22 cellular contexts compared by ENCODE assay signal in genomic region chr4:1595789-1596325, GRCh38.
A peak's percentile ranks its signal among the peaks of the same experiment; 100 is the strongest.
DNase-seq lines count a peak whose midpoint lies in the region; ATAC-seq and TF ChIP-seq lines count a peak whose summit lies in the region.
"Had no signal": no experiment of that assay in that cellular context is flagged by ENCODE, and none has a peak within 500 bp of the region (broad histone marks: within the 10 kb centered on the region; RNA-seq: fewer than 3 reads in every experiment).

No MANE protein-coding gene starts in this region.

- POLR2A ChIA-PET in CD4-positive, alpha-beta T cell (lab: Charles Lee): no interaction called here

- 94% methylated on average over 10 of the region's 10 CpGs for WGBS in testis, 2 donors

- CTCF ChIA-PET in CD4-positive, alpha-beta T cell (lab: Charles Lee): no interaction called here

- no peak overlapping the region for H3K27ac Mint-ChIP-seq in CD4-positive, alpha-beta T cell
- H3K27ac Mint-ChIP-seq: CD8-positive, alpha-beta T cell had no signal

- H3K4me1 Mint-ChIP-seq in CD4-positive, alpha-beta T cell (ENCODE audit: low read depth): no peaks in the 10 kb centered on the region

- H3K27me3 ChIP-seq in BLaER1 (no peaks in the 10 kb centered on the region), osteoblast (ENCODE audit: insufficient read depth, low read length) (peaks cover 3% of the 10 kb centered on the region), testis (no peaks in the 10 kb centered on the region)
- H3K27me3 ChIP-seq in BLaER1 treated with 17β-estradiol and CSF1 and Interleukin-3, amounts not matched to agents 10 nM and 100 nM: no peaks in the 10 kb centered on the region
- H3K27me3 ChIP-seq in CD4-positive, alpha-beta T cell (ENCODE audit: control insufficient read depth, insufficient read depth, low read length): no peaks in the 10 kb centered on the region

- H2AFZ ChIP-seq in osteoblast (ENCODE audit: low read length): no peak overlapping the region
- H2AFZ ChIP-seq: GM23248, PC-9 had no signal

- no peaks in the 10 kb centered on the region for H3K27me3 Mint-ChIP-seq in CD4-positive, alpha-beta T cell

- intact Hi-C loops in left ventricle myocardium superior (cut with micrococcal nuclease): no loop called here
- intact Hi-C loops in CD4-positive, alpha-beta T cell (cut with DNase I, micrococcal nuclease): no loop called here
- intact Hi-C loops in testis (cut with DNase I; ENCODE audit: low total_unique reads): no loop called here

- H3K4me2 ChIP-seq in BLaER1 (peak overlapping the region; percentile 63), osteoblast (ENCODE audit: insufficient read depth, low read length) (no peak overlapping the region)
- H3K4me2 ChIP-seq in BLaER1 treated with 17β-estradiol and CSF1 and Interleukin-3, amounts not matched to agents 10 nM and 100 nM: peak overlapping the region in 9 of 11 experiments; percentile 16 to 72 (median 62); a peak in 15 of 22 replicates
- H3K4me2 ChIP-seq: PC-9 had no signal

- H3K4me1 ChIP-seq in BLaER1: peaks cover 70% of the 10 kb centered on the region
- H3K4me1 ChIP-seq in BLaER1 treated with 17β-estradiol and CSF1 and Interleukin-3, amounts not matched to agents 10 nM and 100 nM: peaks cover 29 to 69% (median 59%) of the 10 kb centered on the region in 10 experiments
- H3K4me1 ChIP-seq in osteoblast (ENCODE audit: insufficient read depth, low read length): no peaks in the 10 kb centered on the region
- no peaks in the 10 kb centered on the region for H3K4me1 ChIP-seq in testis

- H3K36me3 ChIP-seq in BLaER1 (peaks cover 10% of the 10 kb centered on the region), osteoblast (ENCODE audit: insufficient read depth, low read length) (no peaks in the 10 kb centered on the region), testis (ENCODE audit: low read depth, missing control alignments) (no peaks in the 10 kb centered on the region)
- H3K36me3 ChIP-seq in BLaER1 treated with 17β-estradiol and CSF1 and Interleukin-3, amounts not matched to agents 10 nM and 100 nM: peaks cover 0 to 10% (median 4%) of the 10 kb centered on the region in 11 experiments; a peak in 6 of 22 replicates

- H3K79me2 ChIP-seq in osteoblast (ENCODE audit: insufficient read depth, low read length): no peaks in the 10 kb centered on the region

- TF ChIP-seq CTCF in osteoblast (IDR thresholded peaks at IDR 0.05; ENCODE audit: extremely low read depth, low read depth, low read length): no peak
- TF ChIP-seq CTCF in CD4-positive, alpha-beta T cell (IDR thresholded peaks at IDR 0.05): no peak
- no peak for TF ChIP-seq CTCF in testis (IDR thresholded peaks at IDR 0.05)

- H3K4me3 Mint-ChIP-seq in CD4-positive, alpha-beta T cell: no peak overlapping the region
- H3K4me3 Mint-ChIP-seq: CD8-positive, alpha-beta T cell had no signal

- H3K36me3 Mint-ChIP-seq in CD4-positive, alpha-beta T cell (ENCODE audit: low read depth): no peaks in the 10 kb centered on the region

- ATAC-seq in left ventricle myocardium superior: no peak
- ATAC-seq in CD4-positive, alpha-beta T cell (ENCODE audit: poor library complexity): no peak
- ATAC-seq: CD8-positive, alpha-beta T cell; GM12878 had no signal

- no peak overlapping the region for H3K9ac ChIP-seq in BLaER1
- H3K9ac ChIP-seq in BLaER1 treated with 17β-estradiol and CSF1 and Interleukin-3, amounts not matched to agents 10 nM and 100 nM: 0 out of 22 replicates have a peak overlapping the region, but pooled peaks of 2 of the 11 experiments have one; percentile 19 to 29
- H3K9ac ChIP-seq: GM23248 had no signal

- DNase-seq in left ventricle myocardium superior: peak; percentile 22
- peak; percentile 59 for DNase-seq in osteoblast (ENCODE audit: insufficient read length, low spot score, missing footprints)
- DNase-seq in CD4-positive, alpha-beta T cell: no peak
- no peak for DNase-seq in testis
- DNase-seq in medulla oblongata (ENCODE audit: extremely low spot score): no peak
- DNase-seq: DND-41, GM23248, HCEC 1CT, KG1, NCI-H1092 treated with DMSO at 0.1 percent for 48 hours, NCI-H146, NCI-H2029, NCI-H2227 treated with DMSO at 0.1 percent for 48 hours, NCI-H510A treated with DMSO at 0.1 percent for 48 hours, NCI-H748 treated with DMSO at 0.1 percent for 48 hours, PC-9, RPMI8226 had no signal

- H3K9me3 ChIP-seq in BLaER1 (peaks cover 24% of the 10 kb centered on the region), osteoblast (ENCODE audit: low read depth, low read length) (peaks cover 6% of the 10 kb centered on the region), testis (no peaks in the 10 kb centered on the region)
- peaks cover 17 to 27% (median 24%) of the 10 kb centered on the region in 11 experiments for H3K9me3 ChIP-seq in BLaER1 treated with 17β-estradiol and CSF1 and Interleukin-3, amounts not matched to agents 10 nM and 100 nM (replicated peaks in 1 of 11)
- H3K9me3 ChIP-seq in CD4-positive, alpha-beta T cell (ENCODE audit: control insufficient read depth, low read length): peaks cover 7% of the 10 kb centered on the region

- peak overlapping the region; percentile 51; the same call in 1 of the 2 replicates for H3K27ac ChIP-seq in BLaER1
- H3K27ac ChIP-seq in BLaER1 treated with 17β-estradiol and CSF1 and Interleukin-3, amounts not matched to agents 10 nM and 100 nM: peak overlapping the region in 4 of 11 experiments; percentile 13 to 43 (median 32); a peak in 2 of 22 replicates
- H3K27ac ChIP-seq in osteoblast (ENCODE audit: low read depth, low read length): no peak overlapping the region
- H3K27ac ChIP-seq in CD4-positive, alpha-beta T cell (ENCODE audit: low read depth, low read length): no peak overlapping the region
- H3K27ac ChIP-seq in testis: no peak overlapping the region
- H3K27ac ChIP-seq: GM23248, HL-60, PC-9 had no signal

- TF ChIP-seq POLR2A in testis (IDR thresholded peaks at IDR 0.05): no peak

- peaks cover 3% of the 10 kb centered on the region for H3K9me3 Mint-ChIP-seq in CD4-positive, alpha-beta T cell

- H4K20me1 ChIP-seq in BLaER1 (no peaks in the 10 kb centered on the region), osteoblast (ENCODE audit: insufficient read depth, low read length) (no peaks in the 10 kb centered on the region)
- H4K20me1 ChIP-seq in BLaER1 treated with 17β-estradiol and CSF1 and Interleukin-3, amounts not matched to agents 10 nM and 100 nM: no peaks in the 10 kb centered on the region

- H3K4me3 ChIP-seq in BLaER1 (no peak overlapping the region), osteoblast (ENCODE audit: insufficient read depth, low read length) (no peak overlapping the region), testis (no peak overlapping the region)
- no peak overlapping the region for H3K4me3 ChIP-seq in BLaER1 treated with 17β-estradiol and CSF1 and Interleukin-3, amounts not matched to agents 10 nM and 100 nM
- H3K4me3 ChIP-seq: GM12878, GM23248, PC-9 had no signal

Comparison
In these comparisons a context has a peak if more than half of its experiments do, and no peak if none do; other contexts are left out.
1. DNase-seq: peak in left ventricle myocardium superior (single experiment) and osteoblast (single experiment); none in CD4-positive, alpha-beta T cell (0 of 10), testis (single experiment) and medulla oblongata (single experiment).